In genomic region chr16:12120982-12121652, GRCh38 we compare ENCODE assay signal across 16 cellular contexts.
"Had no signal": no experiment of that assay in that cellular context is flagged by ENCODE, and none has a peak within 500 bp of the region (broad histone marks: within the 10 kb centered on the region; RNA-seq: fewer than 3 reads in every experiment).

No MANE protein-coding gene starts in this region.

- ATAC-seq: activated T-cell treated with anti-CD3 and anti-CD28 coated beads, Interleukin-2, amount 50 U/mL, for 4 hours; naive thymus-derived CD4-positive, alpha-beta T cell; stimulated activated naive CD8-positive, alpha-beta T cell treated with anti-CD3 and anti-CD28 coated beads, Interleukin-15, amount 100 ng/mL, for 72 hours had no signal

- DNase-seq: activated CD4-positive, alpha-beta memory T cell treated with anti-CD3 and anti-CD28 coated beads for 36 hours; activated CD4-positive, alpha-beta T cell treated with anti-CD3 and anti-CD28 coated beads for 1 hour; activated gamma-delta T cell; activated naive CD8-positive, alpha-beta T cell treated with anti-CD3 and anti-CD28 coated beads for 36 hours; activated T-cell treated with anti-CD3 and anti-CD28 coated beads, Interleukin-2, amount 50 U/mL, for 4 hours; islet precursor cell; midbrain; naive thymus-derived CD4-positive, alpha-beta T cell; stimulated activated CD4-positive, alpha-beta T cell treated with anti-CD3 and anti-CD28 coated beads, Interleukin-15, amount 100 ng/mL, for 24 hours; stimulated activated CD4-positive, alpha-beta T cell treated with anti-CD3 and anti-CD28 coated beads, Interleukin-4, amount 100 ng/mL, for 24 hours; stimulated activated naive CD8-positive, alpha-beta T cell treated with anti-CD3 and anti-CD28 coated beads, Interleukin-15, amount 100 ng/mL, for 72 hours; testis; uterus had no signal

- H3K27ac ChIP-seq: testis, uterus had no signal

- H3K4me3 Mint-ChIP-seq: activated CD4-positive, alpha-beta memory T cell treated with anti-CD3 and anti-CD28 coated beads for 36 hours; activated naive CD8-positive, alpha-beta T cell treated with anti-CD3 and anti-CD28 coated beads for 36 hours; activated T-cell treated with anti-CD3 and anti-CD28 coated beads, Interleukin-2, amount 50 U/mL, for 4 hours; naive thymus-derived CD4-positive, alpha-beta T cell; stimulated activated naive CD8-positive, alpha-beta T cell treated with anti-CD3 and anti-CD28 coated beads, Interleukin-15, amount 100 ng/mL, for 72 hours had no signal

- H3K4me1 ChIP-seq: breast epithelium, uterus had no signal

- H3K4me3 ChIP-seq: breast epithelium, heart right ventricle, lung, testis, uterus had no signal

- H3K36me3 ChIP-seq: breast epithelium, heart right ventricle, uterus had no signal

- H3K36me3 Mint-ChIP-seq: activated CD4-positive, alpha-beta memory T cell treated with anti-CD3 and anti-CD28 coated beads for 36 hours had no signal

- H3K27me3 ChIP-seq: breast epithelium, heart right ventricle, testis, uterus had no signal

- H3K27me3 Mint-ChIP-seq: activated CD4-positive, alpha-beta memory T cell treated with anti-CD3 and anti-CD28 coated beads for 36 hours; activated naive CD8-positive, alpha-beta T cell treated with anti-CD3 and anti-CD28 coated beads for 36 hours; naive thymus-derived CD4-positive, alpha-beta T cell; stimulated activated naive CD8-positive, alpha-beta T cell treated with anti-CD3 and anti-CD28 coated beads, Interleukin-15, amount 100 ng/mL, for 72 hours had no signal

- H3K27ac Mint-ChIP-seq: activated CD4-positive, alpha-beta memory T cell treated with anti-CD3 and anti-CD28 coated beads for 36 hours; activated naive CD8-positive, alpha-beta T cell treated with anti-CD3 and anti-CD28 coated beads for 36 hours had no signal

- H3K9me3 ChIP-seq: breast epithelium, heart right ventricle, testis, uterus had no signal

- H3K9me3 Mint-ChIP-seq: activated CD4-positive, alpha-beta memory T cell treated with anti-CD3 and anti-CD28 coated beads for 36 hours; activated naive CD8-positive, alpha-beta T cell treated with anti-CD3 and anti-CD28 coated beads for 36 hours; activated T-cell treated with anti-CD3 and anti-CD28 coated beads, Interleukin-2, amount 50 U/mL, for 4 hours; stimulated activated naive CD8-positive, alpha-beta T cell treated with anti-CD3 and anti-CD28 coated beads, Interleukin-15, amount 100 ng/mL, for 72 hours had no signal
